In genomic region chr6:16240618-16241320, GRCh38 we compare ENCODE assay signal across 13 cellular contexts. TPM values are rescaled to one million over a fixed set of nuclear protein-coding genes. Genes with fewer than 3 reads are reported as not detected.
DNase-seq lines count a peak whose midpoint lies in the region; TF ChIP-seq lines count a peak whose summit lies in the region.
"Had no signal": no experiment of that assay in that cellular context is flagged by ENCODE, and none has a peak within 500 bp of the region (broad histone marks: within the 10 kb centered on the region; RNA-seq: fewer than 3 reads in every experiment).

No MANE protein-coding gene starts in this region.

- DNase-seq in NCI-H82 treated with DMSO at 0.1 percent for 48 hours (lab: John Stamatoyannopoulos, UW; ENCODE audit: unreplicated experiment) (peak; percentile 70), astrocyte of the hippocampus (ENCODE audit: low read depth, low spot score) (peak; percentile 67), left kidney (ENCODE audit: low read depth, low spot score) (peak; percentile 43), osteoblast (ENCODE audit: insufficient read length, low spot score, missing footprints) (no peak), hippocampal formation (lab: John Stamatoyannopoulos, UW) (no peak)
- DNase-seq in activated CD4-positive, alpha-beta T cell treated with anti-CD3 and anti-CD28 coated beads, Interleukin-2, amount 50 U/mL, for 1 hour, result no peak
- DNase-seq: CD8-positive, alpha-beta T cell; NCI-H2107; NCI-H226; NCI-H526 treated with DMSO at 0.1 percent for 48 hours; PC-3 had no signal

- H3K27me3 ChIP-seq in stomach smooth muscle (ENCODE audit: control insufficient read depth in 1 of 2, insufficient read depth in 2 of 2, low read length in 2 of 2) (no peaks in the 10 kb centered on the region), osteoblast (ENCODE audit: insufficient read depth, low read length) (peaks cover 3% of the 10 kb centered on the region)

- H2AFZ ChIP-seq in osteoblast (ENCODE audit: low read length), result no peak overlapping the region

- H3K4me3 ChIP-seq in stomach smooth muscle (ENCODE audit: low read length in 2 of 2), result peak overlapping the region in 1 of 2 donors; percentile 3
- H3K4me3 ChIP-seq in osteoblast (ENCODE audit: insufficient read depth, low read length), result no peak overlapping the region
- H3K4me3 ChIP-seq: GM23338 had no signal

- no peak for TF ChIP-seq CTCF in osteoblast (IDR thresholded peaks at IDR 0.05; ENCODE audit: extremely low read depth, low read depth, low read length)

- no peaks in the 10 kb centered on the region for H3K79me2 ChIP-seq in osteoblast (ENCODE audit: insufficient read depth, low read length)

- no peaks in the 10 kb centered on the region for H3K9me3 ChIP-seq in stomach smooth muscle (ENCODE audit: control insufficient read depth in 2 of 2, low read length in 2 of 2)
- no peaks in the 10 kb centered on the region for H3K9me3 ChIP-seq in osteoblast (ENCODE audit: low read depth, low read length)

- H3K4me1 ChIP-seq in stomach smooth muscle (ENCODE audit: control insufficient read depth, insufficient read depth, low read length), result peaks cover 64% of the 10 kb centered on the region
- H3K4me1 ChIP-seq in osteoblast (ENCODE audit: insufficient read depth, low read length), result peaks cover 37% of the 10 kb centered on the region

- H3K9ac ChIP-seq in stomach smooth muscle (ENCODE audit: low read length in 2 of 2), result no peak overlapping the region

- H3K27ac ChIP-seq in stomach smooth muscle (ENCODE audit: low read length), result peak overlapping the region; percentile 85
- H3K27ac ChIP-seq in osteoblast (ENCODE audit: low read depth, low read length), result no peak overlapping the region

- no peak overlapping the region for H3K4me2 ChIP-seq in osteoblast (ENCODE audit: insufficient read depth, low read length)
- H3K4me2 ChIP-seq: GM23338 had no signal

- H4K20me1 ChIP-seq in osteoblast (ENCODE audit: insufficient read depth, low read length), result no peaks in the 10 kb centered on the region

- H3K36me3 ChIP-seq in stomach smooth muscle (ENCODE audit: control insufficient read depth in 2 of 2, insufficient read depth in 2 of 2, low read length in 2 of 2) (peaks cover 0 to 2% of the 10 kb centered on the region in 2 donors), osteoblast (ENCODE audit: insufficient read depth, low read length) (no peaks in the 10 kb centered on the region)

RNA-seq across cellular contexts. Expression of gene GMPR, which starts 2.4 kb away (rescaled TPM):
- 6.5 and 7.4 TPM in 2 replicates for total RNA-seq in osteoblast

Comparison
In these comparisons a context has a peak if more than half of its experiments do, and no peak if none do; other contexts are left out.
1. DNase-seq: peak in NCI-H82 treated with DMSO at 0.1 percent for 48 hours (single experiment), astrocyte of the hippocampus (single experiment) and left kidney (single experiment); none in osteoblast (single experiment), activated CD4-positive, alpha-beta T cell treated with anti-CD3 and anti-CD28 coated beads, Interleukin-2, amount 50 U/mL, for 1 hour (single experiment) and hippocampal formation (0 of 2).